2 cellular contexts compared by ENCODE assay signal in genomic region chr15:74642724-74643367, GRCh38.
TF ChIP-seq lines count a peak whose summit lies in the region.

No MANE protein-coding gene starts in this region.

TF ChIP-seq in WTC11, 78 proteins besides CTCF, POLR2A, EP300 and RAD21:
- TF ChIP-seq ZNF281 (CRISPR knock-in tag; IDR thresholded peaks at IDR 0.05) (0 out of 2 replicates have a peak, but pooled peaks have one; percentile 16), JAZF1 (CRISPR knock-in tag; IDR thresholded peaks at IDR 0.05) (no peak)

TF ChIP-seq in HepG2, 621 proteins besides CTCF, POLR2A, EP300 and RAD21:
- no peak for TF ChIP-seq RAD51 (IDR thresholded peaks at IDR 0.05; ENCODE audit: borderline replicate concordance)
- TF ChIP-seq ZSCAN31 (CRISPR knock-in tag; IDR thresholded peaks at IDR 0.05; ENCODE audit: low read depth): no peak
- no peak for TF ChIP-seq ZNF761 (CRISPR knock-in tag; conservative IDR thresholded peaks at IDR 0.05)
- TF ChIP-seq SP1 (IDR thresholded peaks at IDR 0.05): no peak
- no peak for TF ChIP-seq SP1 (CRISPR knock-in tag; IDR thresholded peaks at IDR 0.05)
- TF ChIP-seq HCFC1 (IDR thresholded peaks at IDR 0.05; ENCODE audit: low read depth, low read length): no peak
